9 cellular contexts compared by ENCODE assay signal in genomic region chr20:56343861-56344381, GRCh38. TPM values are rescaled to one million over a fixed set of nuclear protein-coding genes. Genes with fewer than 3 reads are reported as not detected.
A peak's percentile ranks its signal among the peaks of the same experiment; 100 is the strongest.
DNase-seq lines count a peak whose midpoint lies in the region; ATAC-seq, FAIRE-seq and TF ChIP-seq lines count a peak whose summit lies in the region.
"Had no signal": no experiment of that assay in that cellular context is flagged by ENCODE, and none has a peak within 500 bp of the region (broad histone marks: within the 10 kb centered on the region; RNA-seq: fewer than 3 reads in every experiment).

No MANE protein-coding gene starts in this region.

- peak; percentile 95 for TF ChIP-seq CTCF in WERI-Rb-1 (IDR thresholded peaks at IDR 0.05; ENCODE audit: low read depth, low read length)
- TF ChIP-seq CTCF in endothelial cell of umbilical vein (IDR thresholded peaks at IDR 0.05; ENCODE audit: extremely low read depth in 1 of 2, insufficient read depth in 1 of 2, low read depth in 1 of 2, low read length in 2 of 2): peak; percentile 65 to 88

- CTCF ChIA-PET in endothelial cell of umbilical vein (lab: Charles Lee): interaction anchor here (0.6 to 4.2 kb wide), 14 partner anchors 9 to 1746 kb away, joined by 3 to 97 read pairs (median 4); partner anchors contain the start of genes FAM210B and MC3R

- no peaks in the 10 kb centered on the region for H3K79me2 ChIP-seq in endothelial cell of umbilical vein (ENCODE audit: control insufficient read depth, insufficient read depth, low read length)

- no peak overlapping the region for H3K9ac ChIP-seq in endothelial cell of umbilical vein (replicated peaks; ENCODE audit: extremely low read depth, insufficient read depth, low read length)

- ATAC-seq in HG02981 (IDR thresholded peaks at IDR 0.05; ENCODE audit: unreplicated experiment): peak; percentile 74
- peak; percentile 65 to 67 for ATAC-seq in naive thymus-derived CD8-positive, alpha-beta T cell

- H3K27me3 ChIP-seq in WERI-Rb-1 (ENCODE audit: insufficient read depth, low read depth, severe bottlenecking): peaks cover 53% of the 10 kb centered on the region
- H3K27me3 ChIP-seq in endothelial cell of umbilical vein (ENCODE audit: control insufficient read depth in 2 of 2, insufficient read depth in 2 of 2, low read length in 2 of 2): peaks cover 8 to 11% of the 10 kb centered on the region in 2 experiments

- no peak for FAIRE-seq in endothelial cell of umbilical vein (lab: Jason Lieb, UNC)
- FAIRE-seq: A204.1 had no signal

- H3K27ac ChIP-seq in WERI-Rb-1: no peak overlapping the region
- no peak overlapping the region for H3K27ac ChIP-seq in endothelial cell of umbilical vein (ENCODE audit: insufficient read depth, low read depth, low read length)

- no peak overlapping the region for H2AFZ ChIP-seq in endothelial cell of umbilical vein (ENCODE audit: low read depth, low read length)

- dilution Hi-C loops in endothelial cell of umbilical vein (cut with MboI; ENCODE audit: extremely low pct_ligation_motif_present, low sequenced_read_pairs): no loop called here

- H4K20me1 ChIP-seq in endothelial cell of umbilical vein (replicated peaks; ENCODE audit: control insufficient read depth, extremely low read depth, insufficient read depth, low read length): no peaks in the 10 kb centered on the region

- no TSS peak for BruUV-seq in endothelial cell of umbilical vein (replicated peaks; lab: Mats Ljungman, UMichigan)

- H3K27ac Mint-ChIP-seq in naive thymus-derived CD8-positive, alpha-beta T cell: no peak overlapping the region

- H3K27me3 Mint-ChIP-seq in naive thymus-derived CD8-positive, alpha-beta T cell: peaks cover 48 to 78% (median 59%) of the 10 kb centered on the region in 5 donors

- H3K9me3 ChIP-seq in WERI-Rb-1 (ENCODE audit: severe bottlenecking) (no peaks in the 10 kb centered on the region), endothelial cell of umbilical vein (replicated peaks; ENCODE audit: control insufficient read depth, insufficient read depth, low read length) (no peaks in the 10 kb centered on the region)

- H3K36me3 ChIP-seq in WERI-Rb-1 (no peaks in the 10 kb centered on the region), endothelial cell of umbilical vein (ENCODE audit: control insufficient read depth in 2 of 2, extremely low read depth in 1 of 2, insufficient read depth in 2 of 2, low read length in 2 of 2) (no peaks in the 10 kb centered on the region)

- no peak overlapping the region for H3K4me2 ChIP-seq in endothelial cell of umbilical vein (ENCODE audit: insufficient read depth, low read length)

- no peaks in the 10 kb centered on the region for H3K9me1 ChIP-seq in endothelial cell of umbilical vein (replicated peaks; ENCODE audit: control insufficient read depth, extremely low read depth, insufficient read depth, low read length)

- POLR2A ChIA-PET in endothelial cell of umbilical vein (lab: Charles Lee): no interaction called here
- POLR2A ChIA-PET in naive thymus-derived CD8-positive, alpha-beta T cell (lab: Charles Lee): no interaction called here

- intact Hi-C loops in endothelial cell of umbilical vein (cut with micrococcal nuclease): loop anchor here (1.0 to 5.0 kb wide), 2 partner anchors 1663 to 1677 kb away; no protein-coding TSS in a partner anchor

- DNase-seq in DMS 273 (lab: John Stamatoyannopoulos, UW; ENCODE audit: unreplicated experiment): peak; percentile 75
- no peak for DNase-seq in DMS 273 treated with DMSO at 0.1 percent for 48 hours (lab: John Stamatoyannopoulos, UW)
- DNase-seq in WERI-Rb-1: peak; percentile 64
- DNase-seq in endothelial cell of umbilical vein (ENCODE audit: low read depth, low spot score): peak; percentile 35
- peak in 6 of 10 donors; percentile 7 to 22 (median 18) for DNase-seq in naive thymus-derived CD8-positive, alpha-beta T cell
- DNase-seq in NCI-H526 treated with DMSO at 0.1 percent for 48 hours (lab: John Stamatoyannopoulos, UW): no peak
- no peak for DNase-seq in kidney glomerular epithelial cell (lab: John Stamatoyannopoulos, UW)

- no peak for TF ChIP-seq POLR2A in endothelial cell of umbilical vein (IDR thresholded peaks at IDR 0.05; ENCODE audit: low read depth, low read length)

- peaks cover 0 to 1% (median 0%) of the 10 kb centered on the region in 9 donors for H3K9me3 Mint-ChIP-seq in naive thymus-derived CD8-positive, alpha-beta T cell

- peak overlapping the region in 1 of 10 donors; percentile 50 for H3K4me3 Mint-ChIP-seq in naive thymus-derived CD8-positive, alpha-beta T cell

- no peaks in the 10 kb centered on the region for H3K36me3 Mint-ChIP-seq in naive thymus-derived CD8-positive, alpha-beta T cell

- H3K4me1 Mint-ChIP-seq in naive thymus-derived CD8-positive, alpha-beta T cell: peaks cover 0 to 17% (median 7%) of the 10 kb centered on the region in 4 donors

- no peak overlapping the region for H3K4me3 ChIP-seq in WERI-Rb-1 (ENCODE audit: low read depth, low read length)
- H3K4me3 ChIP-seq in endothelial cell of umbilical vein (replicated peaks in 1 of 3; ENCODE audit: insufficient read depth in 1 of 3, low read depth in 1 of 3, low read length in 3 of 3): no peak overlapping the region

- no peaks in the 10 kb centered on the region for H3K4me1 ChIP-seq in endothelial cell of umbilical vein (ENCODE audit: control insufficient read depth, extremely low read depth, insufficient read depth, low read length)

TF ChIP-seq in endothelial cell of umbilical vein, 7 proteins besides CTCF, POLR2A, EP300 and RAD21:
- TF ChIP-seq MYC (IDR thresholded peaks at IDR 0.05; ENCODE audit: low read depth, low read length): no peak
- no peak for TF ChIP-seq MAX (IDR thresholded peaks at IDR 0.05; ENCODE audit: insufficient read depth, insufficient read length)
- no peak for TF ChIP-seq FOS (IDR thresholded peaks at IDR 0.05; ENCODE audit: borderline replicate concordance, insufficient read depth, low read length)
- TF ChIP-seq POLR2AphosphoS5 (IDR thresholded peaks at IDR 0.05; ENCODE audit: insufficient read depth, low read depth, low read length): no peak
- no peak for TF ChIP-seq JUN (IDR thresholded peaks at IDR 0.05; ENCODE audit: borderline replicate concordance, insufficient read depth, insufficient read length, low read depth)
- TF ChIP-seq EZH2 (IDR thresholded peaks at IDR 0.05; ENCODE audit: borderline replicate concordance, low read depth, low read length, severe bottlenecking): no peak
- TF ChIP-seq GATA2 (IDR thresholded peaks at IDR 0.05; ENCODE audit: insufficient read depth, insufficient read length, low read depth, low read length): no peak

RNA-seq across cellular contexts. Expression of gene FAM210B, which starts 14.9 kb away (rescaled TPM):
- 37.6 and 44.5 TPM in 2 replicates for total RNA-seq in endothelial cell of umbilical vein
- 20.6 and 24.6 TPM in 2 replicates for polyA plus RNA-seq in endothelial cell of umbilical vein
- 27.2 and 28.0 TPM in 2 replicates for polyA plus RNA-seq in endothelial cell of umbilical vein (2011; cell fraction: cytosol; rRNA removed)
- 8.3 and 8.8 TPM in 2 replicates for polyA plus RNA-seq in endothelial cell of umbilical vein (2011; cell fraction: nucleus; rRNA removed)
- 53.8 and 54.3 TPM in 2 replicates for polyA plus RNA-seq in endothelial cell of umbilical vein (2012)
- polyA minus RNA-seq in endothelial cell of umbilical vein: 24.2 and 29.9 TPM in 2 replicates
- polyA minus RNA-seq in endothelial cell of umbilical vein (2011; cell fraction: cytosol; rRNA and poly(A)+ RNA removed): 10.0 TPM
- polyA minus RNA-seq in endothelial cell of umbilical vein (2011; cell fraction: nucleus; rRNA and poly(A)+ RNA removed): 9.2 and 10.1 TPM in 2 replicates
- 10 to 100 TPM; 25.2 to 27.8 TPM for total RNA-seq in naive thymus-derived CD8-positive, alpha-beta T cell
- 10 to 100 TPM; 26.7 to 32.9 (median 27.8) TPM for polyA plus RNA-seq in naive thymus-derived CD8-positive, alpha-beta T cell

RNA-seq across cellular contexts. Expression of gene AURKA, which starts 48.1 kb away (rescaled TPM):
- total RNA-seq in endothelial cell of umbilical vein: 56.9 and 57.6 TPM in 2 replicates
- 27.3 and 33.1 TPM in 2 replicates for polyA plus RNA-seq in endothelial cell of umbilical vein
- 41.0 and 42.5 TPM in 2 replicates for polyA plus RNA-seq in endothelial cell of umbilical vein (2011; cell fraction: cytosol; rRNA removed)
- polyA plus RNA-seq in endothelial cell of umbilical vein (2011; cell fraction: nucleus; rRNA removed): 19.0 and 28.6 TPM in 2 replicates
- 29.7 and 55.3 TPM in 2 replicates for polyA plus RNA-seq in endothelial cell of umbilical vein (2012)
- 21.5 and 27.3 TPM in 2 replicates for polyA minus RNA-seq in endothelial cell of umbilical vein
- polyA minus RNA-seq in endothelial cell of umbilical vein (2011; cell fraction: cytosol; rRNA and poly(A)+ RNA removed): 90.4 TPM
- polyA minus RNA-seq in endothelial cell of umbilical vein (2011; cell fraction: nucleus; rRNA and poly(A)+ RNA removed): 9.5 and 12.6 TPM in 2 replicates
- 1 to 10 TPM in 1 of 2 experiments, under 1 TPM in 1; 0.85 to 1.3 TPM for total RNA-seq in naive thymus-derived CD8-positive, alpha-beta T cell
- under 1 TPM; 0.19 to 0.50 (median 0.44) TPM for polyA plus RNA-seq in naive thymus-derived CD8-positive, alpha-beta T cell

RNA-seq across cellular contexts. Expression of gene CSTF1, which starts 48.5 kb away (rescaled TPM):
- 32.9 and 39.6 TPM in 2 replicates for total RNA-seq in endothelial cell of umbilical vein
- 49.3 and 51.7 TPM in 2 replicates for polyA plus RNA-seq in endothelial cell of umbilical vein
- polyA plus RNA-seq in endothelial cell of umbilical vein (2011; cell fraction: cytosol; rRNA removed): 38.8 and 41.4 TPM in 2 replicates
- 33.5 and 34.2 TPM in 2 replicates for polyA plus RNA-seq in endothelial cell of umbilical vein (2011; cell fraction: nucleus; rRNA removed)
- polyA plus RNA-seq in endothelial cell of umbilical vein (2012): 33.9 and 43.3 TPM in 2 replicates
- polyA minus RNA-seq in endothelial cell of umbilical vein: 81.1 and 103 TPM in 2 replicates
- polyA minus RNA-seq in endothelial cell of umbilical vein (2011; cell fraction: cytosol; rRNA and poly(A)+ RNA removed): 56.4 TPM
- 19.8 and 31.0 TPM in 2 replicates for polyA minus RNA-seq in endothelial cell of umbilical vein (2011; cell fraction: nucleus; rRNA and poly(A)+ RNA removed)
- 10 to 100 TPM; 43.7 to 52.8 TPM for total RNA-seq in naive thymus-derived CD8-positive, alpha-beta T cell
- 10 to 100 TPM; 27.2 to 33.3 (median 27.7) TPM for polyA plus RNA-seq in naive thymus-derived CD8-positive, alpha-beta T cell

Comparison
In these comparisons a context has a peak if more than half of its experiments do, and no peak if none do; other contexts are left out.
1. DNase-seq: peak in DMS 273 (single experiment), WERI-Rb-1 (single experiment), endothelial cell of umbilical vein (single experiment) and naive thymus-derived CD8-positive, alpha-beta T cell (6 of 10); none in DMS 273 treated with DMSO at 0.1 percent for 48 hours (single experiment), NCI-H526 treated with DMSO at 0.1 percent for 48 hours (single experiment) and kidney glomerular epithelial cell (single experiment).
2. RNA of gene AURKA, which starts 48.1 kb away (total RNA-seq): 56.9 to 57.6 TPM in endothelial cell of umbilical vein; 0.85 to 1.3 TPM in naive thymus-derived CD8-positive, alpha-beta T cell; every median in the first group is over 10 times any median in the second.